In genomic region chr16:368388-369158, GRCh38 we compare ENCODE assay signal across 16 cellular contexts.
"Had no signal": no experiment of that assay in that cellular context is flagged by ENCODE, and none has a peak within 500 bp of the region (broad histone marks: within the 10 kb centered on the region; RNA-seq: fewer than 3 reads in every experiment).

No MANE protein-coding gene starts in this region.

- H3K4me3 ChIP-seq: neural progenitor cell, ovary had no signal

- ATAC-seq: activated T-cell treated with anti-CD3 and anti-CD28 coated beads, Interleukin-2, amount 50 U/mL, for 4 hours; T-cell had no signal

- H3K36me3 ChIP-seq: neural progenitor cell, ovary had no signal

- H3K4me2 ChIP-seq: neural progenitor cell had no signal

- DNase-seq: activated CD4-positive, alpha-beta T cell treated with anti-CD3 and anti-CD28 coated beads, Interleukin-2, amount 50 U/mL, for 4 hours; activated effector memory CD4-positive, alpha-beta T cell treated with anti-CD3 and anti-CD28 coated beads, Interleukin-2, amount 50 U/mL, for 16 hours; activated T-cell treated with anti-CD3 and anti-CD28 coated beads, Interleukin-2, amount 50 U/mL, for 4 hours; anterior cingulate cortex; brain microvascular endothelial cell; cortex of kidney; effector CD4-positive, alpha-beta T cell; esophagus squamous epithelium; hypothalamus; kidney glomerular epithelial cell; ovary; stimulated activated CD4-positive, alpha-beta T cell treated with anti-CD3 and anti-CD28 coated beads, Interleukin-12 subunit alpha, Interleukin-12 subunit beta, amount 100 ng/mL, for 4 hours; stimulated activated CD4-positive, alpha-beta T cell treated with anti-CD3 and anti-CD28 coated beads, Interleukin-2, amount 100 ng/mL, for 24 hours; T-cell; T-helper 9 cell had no signal

- H2AFZ ChIP-seq: neural progenitor cell had no signal

- H3K27me3 ChIP-seq: brain microvascular endothelial cell, neural progenitor cell, ovary had no signal

- H3K9ac ChIP-seq: neural progenitor cell had no signal

- H3K9me3 ChIP-seq: esophagus squamous epithelium, ovary had no signal

- H3K27ac ChIP-seq: brain microvascular endothelial cell, esophagus squamous epithelium, neural progenitor cell, ovary had no signal
